In genomic region chr22:37746366-37747089, GRCh38 we compare ENCODE assay signal across 8 cellular contexts. TPM values are rescaled to one million over a fixed set of nuclear protein-coding genes. Genes with fewer than 3 reads are reported as not detected.
A peak's percentile ranks its signal among the peaks of the same experiment; 100 is the strongest.
DNase-seq lines count a peak whose midpoint lies in the region; ATAC-seq and TF ChIP-seq lines count a peak whose summit lies in the region.

No MANE protein-coding gene starts in this region.

- H3K4me3 ChIP-seq in BLaER1 treated with 17β-estradiol and CSF1 and Interleukin-3, amounts not matched to agents 10 nM and 100 nM: peak overlapping the region; percentile 84 to 99 (median 98)
- H3K4me3 ChIP-seq in OCI-LY7 (ENCODE audit: low read depth, low read length, poor library complexity, severe bottlenecking) (peak overlapping the region; percentile 100), upper lobe of left lung (peak overlapping the region; percentile 95 to 98 (median 96))

- peak overlapping the region; percentile 85 to 100 (median 97) for H3K27ac ChIP-seq in BLaER1 treated with 17β-estradiol and CSF1 and Interleukin-3, amounts not matched to agents 10 nM and 100 nM
- H3K27ac ChIP-seq in OCI-LY7 (ENCODE audit: low read depth, low read length, poor library complexity, severe bottlenecking) (peak overlapping the region; percentile 66), upper lobe of left lung (peak overlapping the region; percentile 95 to 100 (median 99))

- peaks cover 12% of the 10 kb centered on the region for H3K36me3 Mint-ChIP-seq in MCF 10A (ENCODE audit: insufficient read depth, unreplicated experiment)
- H3K36me3 Mint-ChIP-seq in memory B cell: peaks cover 2% of the 10 kb centered on the region

- TF ChIP-seq POLR2A in upper lobe of left lung (IDR thresholded peaks at IDR 0.05): no peak

- CTCF ChIA-PET in OCI-LY7 (lab: Charles Lee; ENCODE audit: unreplicated experiment) (no interaction called here), MCF 10A (lab: Yijun Ruan, JAX) (interaction anchor here (0.6 kb wide), 1 partner anchor 82 kb away, joined by 3 read pairs; no protein-coding TSS in a partner anchor)

- peak overlapping the region; percentile 78 to 99 (median 95) for H3K4me2 ChIP-seq in BLaER1 treated with 17β-estradiol and CSF1 and Interleukin-3, amounts not matched to agents 10 nM and 100 nM
- peak overlapping the region; percentile 97 for H3K4me2 ChIP-seq in OCI-LY7 (ENCODE audit: low read length)

- H2AFZ ChIP-seq in OCI-LY7 (ENCODE audit: low read length): peak overlapping the region; percentile 68; the same call in 1 of the 2 replicates

- intact Hi-C loops in OCI-LY7 (cut with micrococcal nuclease; ENCODE audit: unreplicated experiment): loop anchor here (5.0 kb wide), 1 partner anchor 61 kb away; the partner anchor contains the start of gene GCAT
- intact Hi-C loops in MCF 10A (cut with micrococcal nuclease): no loop called here

- peaks cover 78 to 88% (median 84%) of the 10 kb centered on the region in 10 experiments for H3K4me1 ChIP-seq in BLaER1 treated with 17β-estradiol and CSF1 and Interleukin-3, amounts not matched to agents 10 nM and 100 nM
- H3K4me1 ChIP-seq in OCI-LY7 (ENCODE audit: insufficient read depth, low read length, poor library complexity, severe bottlenecking) (peaks cover 16% of the 10 kb centered on the region), upper lobe of left lung (peaks cover 59 to 73% (median 62%) of the 10 kb centered on the region in 4 donors)

- POLR2A ChIA-PET in OCI-LY7 (lab: Charles Lee) (no interaction called here), MCF 10A (lab: Yijun Ruan, JAX) (interaction anchor here (0.8 to 4.2 kb wide), 4 partner anchors 19 to 65 kb away, joined by 3 to 27 read pairs (median 8); partner anchors contain the start of gene NOL12)

- TSS peak; percentile 67 for BruUV-seq in OCI-LY7 (replicated peaks; lab: Mats Ljungman, UMichigan)
- TSS peak; percentile 28 for BruUV-seq in MCF 10A (replicated peaks; lab: Mats Ljungman, UMichigan)

- no peaks in the 10 kb centered on the region for H3K9me2 ChIP-seq in OCI-LY7 (ENCODE audit: insufficient read depth, low read length)

- peak; percentile 24 for ATAC-seq in GM21529 (IDR thresholded peaks at IDR 0.05; ENCODE audit: unreplicated experiment)
- peak; percentile 51 for ATAC-seq in memory B cell (ENCODE audit: low read depth)
- peak in 1 of 2 donors; percentile 37 for ATAC-seq in upper lobe of left lung (ENCODE audit: low FRiP score in 2 of 2)

- H3K79me2 ChIP-seq in OCI-LY7 (ENCODE audit: insufficient read depth, low read depth, low read length): peaks cover 9% of the 10 kb centered on the region; the same call in 1 of the 2 replicates

- H3K27ac Mint-ChIP-seq in MCF 10A (ENCODE audit: low read depth, unreplicated experiment): peak overlapping the region; percentile 67
- peak overlapping the region; percentile 79 for H3K27ac Mint-ChIP-seq in memory B cell

- peaks cover 40 to 49% (median 44%) of the 10 kb centered on the region in 11 experiments for H4K20me1 ChIP-seq in BLaER1 treated with 17β-estradiol and CSF1 and Interleukin-3, amounts not matched to agents 10 nM and 100 nM
- no peaks in the 10 kb centered on the region for H4K20me1 ChIP-seq in OCI-LY7 (ENCODE audit: insufficient read depth, low read length)

- no peaks in the 10 kb centered on the region for H3K27me3 Mint-ChIP-seq in MCF 10A (ENCODE audit: insufficient read depth, unreplicated experiment)
- no peaks in the 10 kb centered on the region for H3K27me3 Mint-ChIP-seq in memory B cell

- TF ChIP-seq EP300 in upper lobe of left lung (IDR thresholded peaks at IDR 0.05): no peak

- DNase-seq in OCI-LY7 (ENCODE audit: low spot score): peak; percentile 28
- DNase-seq in MCF 10A (ENCODE audit: unreplicated experiment): no peak
- DNase-seq in memory B cell (ENCODE audit: low spot score in 2 of 2): peak in 1 of 2 donors; percentile 55
- peak; percentile 48 to 85 for DNase-seq in upper lobe of left lung
- no peak for DNase-seq in GM13976 (ENCODE audit: low spot score)
- DNase-seq in COLO668 (lab: John Stamatoyannopoulos, UW; ENCODE audit: unreplicated experiment): no peak

- H3K4me1 Mint-ChIP-seq in MCF 10A (ENCODE audit: insufficient read depth, unreplicated experiment) (peaks cover 57% of the 10 kb centered on the region), memory B cell (peaks cover 23% of the 10 kb centered on the region)

- no peaks in the 10 kb centered on the region for H3K9me3 Mint-ChIP-seq in MCF 10A (ENCODE audit: unreplicated experiment)
- H3K9me3 Mint-ChIP-seq in memory B cell: no peaks in the 10 kb centered on the region

- H3K4me3 Mint-ChIP-seq in MCF 10A (ENCODE audit: unreplicated experiment) (peak overlapping the region; percentile 77), memory B cell (peak overlapping the region; percentile 90)

- peaks cover 0 to 38% (median 22%) of the 10 kb centered on the region in 11 experiments; a peak in 14 of 22 replicates for H3K36me3 ChIP-seq in BLaER1 treated with 17β-estradiol and CSF1 and Interleukin-3, amounts not matched to agents 10 nM and 100 nM
- H3K36me3 ChIP-seq in OCI-LY7 (ENCODE audit: insufficient read depth, low read length) (no peaks in the 10 kb centered on the region), upper lobe of left lung (no peaks in the 10 kb centered on the region)

- H3K9ac ChIP-seq in BLaER1 treated with 17β-estradiol and CSF1 and Interleukin-3, amounts not matched to agents 10 nM and 100 nM: peak overlapping the region; percentile 92 to 100 (median 98)

- no peaks in the 10 kb centered on the region for H3K9me3 ChIP-seq in BLaER1 treated with 17β-estradiol and CSF1 and Interleukin-3, amounts not matched to agents 10 nM and 100 nM (replicated peaks in 1 of 11)
- no peaks in the 10 kb centered on the region for H3K9me3 ChIP-seq in OCI-LY7 (ENCODE audit: low read length)
- no peaks in the 10 kb centered on the region for H3K9me3 ChIP-seq in upper lobe of left lung

- H3K27me3 ChIP-seq in BLaER1 treated with 17β-estradiol and CSF1 and Interleukin-3, amounts not matched to agents 10 nM and 100 nM: no peaks in the 10 kb centered on the region
- no peaks in the 10 kb centered on the region for H3K27me3 ChIP-seq in upper lobe of left lung

- TF ChIP-seq CTCF in OCI-LY7 (conservative IDR thresholded peaks at IDR 0.05; ENCODE audit: low read length) (no peak), MCF 10A (IDR thresholded peaks at IDR 0.05; ENCODE audit: unreplicated experiment) (no peak), upper lobe of left lung (IDR thresholded peaks at IDR 0.05) (no peak), GM13976 (IDR thresholded peaks at IDR 0.05; ENCODE audit: borderline replicate concordance, control extremely low read depth, extremely low read depth, insufficient read depth, missing control alignments) (no peak)

- 0 to 1% methylated on average over 11 to 49 of the region's 64 CpGs for WGBS in upper lobe of left lung, 2 donors

- in situ Hi-C loops in GM13976 (cut with MboI; ENCODE audit: low sequenced_read_pairs, unreplicated experiment): no loop called here

RNA-seq across cellular contexts. Expression of gene TRIOBP, which starts 49.7 kb away (rescaled TPM):
- 24.4 and 31.6 TPM in 2 replicates for total RNA-seq in OCI-LY7 (2014; rRNA removed; shearing (Covaris generic))
- total RNA-seq in OCI-LY7 (2022) (30.6 and 31.1 TPM in 2 replicates), MCF 10A (2022) (42.5 and 45.7 TPM in 2 replicates), upper lobe of left lung (100 to 1,000 TPM in 4 of 6 donors, 10 to 100 TPM in 2; 76.5 to 151 (median 113) TPM)

Comparison
In these comparisons a context has a peak if more than half of its experiments do, and no peak if none do; other contexts are left out.
1. DNase-seq: peak in OCI-LY7 (single experiment) and upper lobe of left lung (2 of 2); none in MCF 10A (single experiment), GM13976 (single experiment) and COLO668 (single experiment).
2. Peak in every context shown above with its lines, with median percentiles within 50 percentile points of each other: H3K27ac ChIP-seq and H3K4me3 ChIP-seq.